ENCODE assay signal across 8 cellular contexts in the genomic region with DNA sequence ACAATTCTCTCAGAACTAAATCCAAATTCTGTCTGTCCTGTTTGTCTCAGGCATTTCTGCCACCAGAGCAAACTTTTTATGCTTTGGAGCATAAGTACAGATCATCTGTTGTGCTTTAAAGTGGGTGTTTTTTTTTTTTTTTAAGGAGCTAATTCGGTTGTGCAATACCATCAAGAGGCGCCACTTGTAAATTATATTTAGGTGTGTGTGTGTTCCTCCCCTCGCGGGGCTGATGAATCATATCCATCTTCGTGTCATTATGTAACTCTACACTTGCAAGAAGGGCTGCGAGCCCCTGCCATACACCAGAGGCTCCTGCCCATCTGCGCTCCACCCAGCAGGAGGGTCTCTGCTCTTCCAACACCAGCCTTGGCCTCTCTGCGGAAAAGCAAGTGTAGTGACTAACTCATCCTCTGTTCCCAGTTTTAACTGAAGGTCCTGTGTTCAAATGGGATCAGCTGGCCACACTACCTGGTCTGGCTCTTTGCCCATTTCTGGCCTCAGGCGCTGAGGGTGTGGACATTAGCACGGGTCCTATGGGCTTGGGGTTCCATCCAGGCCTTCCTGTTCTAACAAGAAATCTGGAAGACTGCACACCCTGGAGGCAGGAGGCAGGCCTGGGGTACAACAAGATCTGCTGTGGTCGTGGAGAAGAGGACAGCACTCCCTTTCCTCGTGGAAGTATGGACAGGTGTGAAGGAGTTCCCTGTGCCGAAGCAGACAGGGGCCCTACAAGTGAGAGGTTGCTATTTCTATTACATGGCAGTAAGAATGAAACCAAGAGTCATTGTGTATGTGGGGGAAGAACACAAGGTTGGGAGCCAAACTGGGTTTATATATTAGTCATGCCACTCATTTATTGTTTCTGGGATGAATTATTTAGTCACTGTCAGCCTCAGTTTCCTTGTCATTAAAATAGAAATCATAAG.
DNase-seq lines count a peak whose midpoint lies in the region; ATAC-seq lines count a peak whose summit lies in the region.

No MANE protein-coding gene starts in this region.

- no peaks in the 10 kb centered on the region for H3K36me3 ChIP-seq in mesendoderm (ENCODE audit: control insufficient read depth, insufficient read depth, low read length)

- H2BK120ac ChIP-seq in mesendoderm (ENCODE audit: low read depth, low read length): no peak overlapping the region

- no peak overlapping the region for H3K23ac ChIP-seq in mesendoderm (ENCODE audit: low read length)

- peak overlapping the region; percentile 30 for H3K18ac ChIP-seq in mesendoderm (ENCODE audit: low read length)

- peak; percentile 93 for ATAC-seq in GM18498 (IDR thresholded peaks at IDR 0.05; ENCODE audit: unreplicated experiment)
- ATAC-seq in GM21360 (IDR thresholded peaks at IDR 0.05; ENCODE audit: unreplicated experiment): peak; percentile 94
- peak; percentile 91 for ATAC-seq in HG03442 (IDR thresholded peaks at IDR 0.05; ENCODE audit: unreplicated experiment)

- no peak overlapping the region for H4K8ac ChIP-seq in mesendoderm (ENCODE audit: low read depth, low read length)

- no peak overlapping the region for H3K9ac ChIP-seq in mesendoderm (ENCODE audit: low read length)

- H3K79me1 ChIP-seq in mesendoderm (ENCODE audit: low read length): no peaks in the 10 kb centered on the region

- no peak overlapping the region for H2BK15ac ChIP-seq in mesendoderm (replicated peaks; ENCODE audit: low read depth)

- H3K4me2 ChIP-seq in mesendoderm (ENCODE audit: low read length): no peak overlapping the region

- H3K4me3 ChIP-seq in mesendoderm (ENCODE audit: low read length): no peak overlapping the region

- H2AK5ac ChIP-seq in mesendoderm (ENCODE audit: low read length): no peak overlapping the region

- DNase-seq in activated T-cell treated with anti-CD3 and anti-CD28 coated beads, Interleukin-2, amount 50 U/mL, for 48 hours: peak; percentile 47 to 52
- DNase-seq in mesendoderm (no peak), cerebellar cortex (ENCODE audit: low spot score) (no peak), HuH-7 (ENCODE audit: low spot score) (no peak), kidney tubule cell (ENCODE audit: low spot score) (no peak)

- whole genome bisulfite sequencing in mesendoderm (ENCODE audit: extremely low coverage, insufficient coverage, low lambda C conversion rate): no CpG with 5 or more reads among the region's 13 CpGs

- no peak overlapping the region for H3K56ac ChIP-seq in mesendoderm (ENCODE audit: low read length)

- no peak overlapping the region for H3K27ac ChIP-seq in mesendoderm (ENCODE audit: low read depth, low read length)

- peaks cover 18% of the 10 kb centered on the region for H3K4me1 ChIP-seq in mesendoderm (ENCODE audit: control insufficient read depth, low read depth, low read length)

- no peaks in the 10 kb centered on the region for H3K79me2 ChIP-seq in mesendoderm (ENCODE audit: control insufficient read depth, insufficient read depth, low read length)

- no peaks in the 10 kb centered on the region for H3K27me3 ChIP-seq in mesendoderm (ENCODE audit: insufficient read depth, low read length, poor library complexity)

- no peak overlapping the region for H4K5ac ChIP-seq in mesendoderm (ENCODE audit: low read length)

- H2BK5ac ChIP-seq in mesendoderm (ENCODE audit: low read length): peak overlapping the region; percentile 40

- H3K4ac ChIP-seq in mesendoderm (ENCODE audit: low read depth, low read length): no peak overlapping the region

Comparison
In these comparisons a context has a peak if more than half of its experiments do, and no peak if none do; other contexts are left out.
1. DNase-seq: peak in activated T-cell treated with anti-CD3 and anti-CD28 coated beads, Interleukin-2, amount 50 U/mL, for 48 hours (2 of 2); none in mesendoderm (single experiment), cerebellar cortex (single experiment), HuH-7 (single experiment) and kidney tubule cell (single experiment).
2. Peak in every context shown above with its lines, with median percentiles within 50 percentile points of each other: ATAC-seq.